In genomic region chr11:33323421-33323820, GRCh38 we compare ENCODE assay signal across 31 cellular contexts. TPM values are rescaled to one million over a fixed set of nuclear protein-coding genes. Genes with fewer than 3 reads are reported as not detected.
DNase-seq lines count a peak whose midpoint lies in the region; ATAC-seq, FAIRE-seq and TF ChIP-seq lines count a peak whose summit lies in the region.
"Had no signal": no experiment of that assay in that cellular context is flagged by ENCODE, and none has a peak within 500 bp of the region (broad histone marks: within the 10 kb centered on the region; RNA-seq: fewer than 3 reads in every experiment).

No MANE protein-coding gene starts in this region.

- H3K27ac ChIP-seq in C4-2B = no peak overlapping the region
- H3K27ac ChIP-seq: GM23248, ovary, right atrium auricular region, suprapubic skin had no signal

- FAIRE-seq in A204.1 (lab: Jason Lieb, UNC) = peak; percentile 29
- FAIRE-seq: endothelial cell of umbilical vein had no signal

- H3K27ac Mint-ChIP-seq in effector memory CD8-positive, alpha-beta T cell = peak overlapping the region; percentile 7 to 20
- H3K27ac Mint-ChIP-seq in glutamatergic neuron (ENCODE audit: unreplicated experiment) = no peak overlapping the region
- H3K27ac Mint-ChIP-seq: activated naive CD8-positive, alpha-beta T cell; stimulated activated naive B cell treated with anti-CD40 and anti-IgM and Interleukin-4, amounts not matched to agents 10 μg/mL and 1 μg/mL and 100 μg/mL, for 72 hours; WTC11 had no signal

- TF ChIP-seq CTCF in C4-2B (conservative IDR thresholded peaks at IDR 0.05) (0 out of 2 replicates have a peak, but pooled peaks have one; percentile 9), glutamatergic neuron (IDR thresholded peaks at IDR 0.05; ENCODE audit: partially characterized antibody, unreplicated experiment) (no peak)

- H3K9me3 Mint-ChIP-seq in effector memory CD8-positive, alpha-beta T cell = no peaks in the 10 kb centered on the region
- H3K9me3 Mint-ChIP-seq in glutamatergic neuron (ENCODE audit: unreplicated experiment) = no peaks in the 10 kb centered on the region
- H3K9me3 Mint-ChIP-seq: CD8-positive, alpha-beta T cell; naive B cell; stimulated activated naive B cell treated with anti-CD40 and anti-IgM and Interleukin-4, amounts not matched to agents 10 μg/mL and 1 μg/mL and 100 μg/mL, for 72 hours; WTC11 had no signal

- H3K4me1 Mint-ChIP-seq in effector memory CD8-positive, alpha-beta T cell (ENCODE audit: low read depth in 2 of 2) = peaks cover 24 to 44% of the 10 kb centered on the region in 2 donors
- H3K4me1 Mint-ChIP-seq in glutamatergic neuron (ENCODE audit: low read depth, unreplicated experiment) = peaks cover 4% of the 10 kb centered on the region

- no peaks in the 10 kb centered on the region for H3K36me3 Mint-ChIP-seq in effector memory CD8-positive, alpha-beta T cell (ENCODE audit: insufficient read depth)
- no peaks in the 10 kb centered on the region for H3K36me3 Mint-ChIP-seq in glutamatergic neuron (ENCODE audit: unreplicated experiment)
- H3K36me3 Mint-ChIP-seq: activated naive CD8-positive, alpha-beta T cell; CD8-positive, alpha-beta T cell; naive B cell; stimulated activated naive B cell treated with anti-CD40 and anti-IgM and Interleukin-4, amounts not matched to agents 10 μg/mL and 1 μg/mL and 100 μg/mL, for 72 hours; WTC11 had no signal

- ATAC-seq in effector memory CD8-positive, alpha-beta T cell (replicated peaks) = no peak
- ATAC-seq: CD8-positive, alpha-beta T cell; heart right ventricle; left cardiac atrium; stimulated activated naive B cell treated with anti-CD40 and anti-IgM and Interleukin-4, amounts not matched to agents 10 μg/mL and 1 μg/mL and 100 μg/mL, for 72 hours had no signal

- no peak overlapping the region for H3K4me3 Mint-ChIP-seq in effector memory CD8-positive, alpha-beta T cell
- no peak overlapping the region for H3K4me3 Mint-ChIP-seq in glutamatergic neuron (ENCODE audit: unreplicated experiment)
- H3K4me3 Mint-ChIP-seq: activated naive CD8-positive, alpha-beta T cell; CD8-positive, alpha-beta T cell; naive B cell; stimulated activated naive B cell treated with anti-CD40 and anti-IgM and Interleukin-4, amounts not matched to agents 10 μg/mL and 1 μg/mL and 100 μg/mL, for 72 hours; WTC11 had no signal

- no peaks in the 10 kb centered on the region for H3K27me3 Mint-ChIP-seq in effector memory CD8-positive, alpha-beta T cell
- no peaks in the 10 kb centered on the region for H3K27me3 Mint-ChIP-seq in glutamatergic neuron (ENCODE audit: unreplicated experiment)
- H3K27me3 Mint-ChIP-seq: activated naive CD8-positive, alpha-beta T cell; naive B cell; stimulated activated naive B cell treated with anti-CD40 and anti-IgM and Interleukin-4, amounts not matched to agents 10 μg/mL and 1 μg/mL and 100 μg/mL, for 72 hours had no signal

- DNase-seq in MV-4-11 (lab: John Stamatoyannopoulos, UW) = peak; percentile 67
- DNase-seq in effector memory CD8-positive, alpha-beta T cell = no peak
- DNase-seq in activated CD8-positive, alpha-beta memory T cell treated with anti-CD3 and anti-CD28 coated beads for 24 hours = no peak
- no peak for DNase-seq in glutamatergic neuron
- DNase-seq in mucosa of gallbladder (ENCODE audit: low spot score) = no peak
- DNase-seq: activated CD4-positive, alpha-beta T cell treated with anti-CD3 and anti-CD28 coated beads, Interleukin-2, amount 50 U/mL, for 1 hour; activated CD8-positive, alpha-beta memory T cell treated with anti-CD3 and anti-CD28 coated beads, Interleukin-2, amount 50 U/mL, for 4 hours; aorta; caudate nucleus; CD8-positive, alpha-beta T cell; DMS 273 treated with DMSO at 0.1 percent for 48 hours; dorsolateral prefrontal cortex; heart right ventricle; left cardiac atrium; mesendoderm; naive B cell; NCI-H187; NCI-H2171 treated with DMSO at 0.1 percent for 48 hours; NCI-H524; ovary; stimulated activated CD4-positive, alpha-beta T cell treated with anti-CD3 and anti-CD28 coated beads, Interleukin-4, amount 100 ng/mL, for 1 hour; stimulated activated naive B cell treated with anti-CD40 and anti-IgM and Interleukin-4, amounts not matched to agents 10 μg/mL and 1 μg/mL and 100 μg/mL, for 72 hours; T-helper 2 cell had no signal

RNA-seq across cellular contexts. Expression of gene KIAA1549L, which starts 52.5 kb away (rescaled TPM):
- total RNA-seq in glutamatergic neuron (ENCODE audit: unreplicated experiment) (3.5 TPM), mucosa of gallbladder (0.14 TPM)
- total RNA-seq: CD8-positive, alpha-beta T cell had no signal
